30 cellular contexts compared by ENCODE assay signal in the genomic region with DNA sequence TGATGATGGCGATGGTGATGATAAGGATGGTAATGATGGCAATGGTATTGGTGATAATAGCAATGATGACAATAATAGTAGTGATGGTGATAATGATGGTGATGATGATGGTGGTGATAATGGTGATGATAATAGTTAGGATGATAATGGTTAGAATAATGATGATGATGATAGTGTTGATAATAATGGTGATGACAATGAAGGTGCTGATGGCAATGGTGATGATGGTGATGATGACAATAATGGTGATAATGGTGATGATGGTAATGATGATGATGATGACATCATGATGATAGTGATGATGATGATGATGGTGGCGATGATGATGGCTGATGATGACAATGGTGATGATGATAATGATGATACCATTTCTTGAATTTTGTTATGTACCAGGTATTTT.
"Had no signal": no experiment of that assay in that cellular context is flagged by ENCODE, and none has a peak within 500 bp of the region (broad histone marks: within the 10 kb centered on the region; RNA-seq: fewer than 3 reads in every experiment).

No MANE protein-coding gene starts in this region.

- ATAC-seq: left colon; left lung; lower lobe of right lung; natural killer cell; pancreas; right cardiac atrium; stimulated activated effector memory CD8-positive, alpha-beta T cell treated with anti-CD3 and anti-CD28 coated beads, Interleukin-12 subunit alpha, Interleukin-12 subunit beta, amount 100 ng/mL, for 72 hours; upper lobe of right lung had no signal

- FAIRE-seq: islet of Langerhans, kidney, pancreas, small intestine had no signal

- H3K9me3 Mint-ChIP-seq: nephron progenitor cell had no signal

- H3K4me3 Mint-ChIP-seq: immature natural killer cell; naive B cell; natural killer cell; nephron progenitor cell; stimulated activated effector memory CD8-positive, alpha-beta T cell treated with anti-CD3 and anti-CD28 coated beads, Interleukin-12 subunit alpha, Interleukin-12 subunit beta, amount 100 ng/mL, for 72 hours; stimulated activated naive CD8-positive, alpha-beta T cell treated with anti-CD3 and anti-CD28 coated beads, Interleukin-15, Interleukin-2, amounts not matched to agents 100 ng/mL and 50 ng/mL, for 24 hours had no signal

- H3K4me1 ChIP-seq: left lung, lower lobe of right lung, pancreas, prostate gland, sigmoid colon, spleen, suprapubic skin, tibial artery, upper lobe of right lung, uterus had no signal

- H3K36me3 ChIP-seq: left lung, lower lobe of right lung, pancreas, prostate gland, sigmoid colon, spleen, suprapubic skin, thoracic aorta, tibial artery, upper lobe of right lung, uterus had no signal

- DNase-seq: hypothalamus; immature natural killer cell; kidney; left colon; left lung; lower lobe of right lung; mammary epithelial cell; mesenchymal stem cell; naive B cell; natural killer cell; nephron progenitor cell; pancreas; posterior cingulate gyrus; retina; right cardiac atrium; sigmoid colon; small intestine; spleen; stimulated activated CD4-positive, alpha-beta T cell treated with anti-CD3 and anti-CD28 coated beads, Interleukin-4, amount 100 ng/mL, for 24 hours; stimulated activated naive CD4-positive, alpha-beta T cell; tibial artery; trophoblast cell; upper lobe of right lung; uterus had no signal

- H3K27me3 ChIP-seq: left lung, pancreas, sigmoid colon, spleen, tibial artery, upper lobe of right lung, uterus had no signal

- H3K9me3 ChIP-seq: left lung, lower lobe of right lung, pancreas, prostate gland, sigmoid colon, suprapubic skin, thoracic aorta, upper lobe of right lung, uterus had no signal

- H3K4me3 ChIP-seq: left lung, lower lobe of right lung, pancreas, prostate gland, sigmoid colon, spleen, suprapubic skin, thoracic aorta, tibial artery, upper lobe of right lung, uterus had no signal

- H3K27ac Mint-ChIP-seq: immature natural killer cell; naive B cell; natural killer cell; nephron progenitor cell; stimulated activated effector memory CD8-positive, alpha-beta T cell treated with anti-CD3 and anti-CD28 coated beads, Interleukin-12 subunit alpha, Interleukin-12 subunit beta, amount 100 ng/mL, for 72 hours; stimulated activated naive CD8-positive, alpha-beta T cell treated with anti-CD3 and anti-CD28 coated beads, Interleukin-15, Interleukin-2, amounts not matched to agents 100 ng/mL and 50 ng/mL, for 24 hours had no signal

- H3K4me1 Mint-ChIP-seq: immature natural killer cell; naive B cell; natural killer cell; nephron progenitor cell; stimulated activated effector memory CD8-positive, alpha-beta T cell treated with anti-CD3 and anti-CD28 coated beads, Interleukin-12 subunit alpha, Interleukin-12 subunit beta, amount 100 ng/mL, for 72 hours had no signal

- H3K36me3 Mint-ChIP-seq: natural killer cell; stimulated activated effector memory CD8-positive, alpha-beta T cell treated with anti-CD3 and anti-CD28 coated beads, Interleukin-12 subunit alpha, Interleukin-12 subunit beta, amount 100 ng/mL, for 72 hours had no signal

- H3K27ac ChIP-seq: left lung, lower lobe of right lung, pancreas, prostate gland, sigmoid colon, spleen, suprapubic skin, thoracic aorta, tibial artery, upper lobe of right lung, uterus had no signal
